ENCODE assay signal across 23 cellular contexts in genomic region chr9:84778537-84778936, GRCh38.
"Had no signal": no experiment of that assay in that cellular context is flagged by ENCODE, and none has a peak within 500 bp of the region (broad histone marks: within the 10 kb centered on the region; RNA-seq: fewer than 3 reads in every experiment).

No MANE protein-coding gene starts in this region.

- H3K27me3 ChIP-seq: cardiac muscle cell, gastroesophageal sphincter, heart left ventricle, thyroid gland had no signal

- H3K27ac ChIP-seq: cardiac muscle cell, gastroesophageal sphincter, heart left ventricle, parathyroid adenoma, spleen, thyroid gland had no signal

- H2AFZ ChIP-seq: parathyroid adenoma had no signal

- H3K27ac Mint-ChIP-seq: activated naive CD4-positive, alpha-beta T cell treated with anti-CD3 and anti-CD28 coated beads for 36 hours; activated naive CD8-positive, alpha-beta T cell treated with anti-CD3 and anti-CD28 coated beads, Interleukin-2, amount 10 ng/mL, durations not matched to agents 7 days and 5 days; activated T-cell treated with anti-CD3 and anti-CD28 coated beads, Interleukin-2, amount 50 U/mL, for 72 hours; effector memory CD8-positive, alpha-beta T cell; natural killer cell; T-helper 1 cell treated with Interleukin-12 subunit alpha and Interleukin-12 subunit beta and Interleukin-4 antibody, amounts not matched to agents 30 μg/mL and 1 μg/mL, for 36 hours had no signal

- H3K4me1 Mint-ChIP-seq: activated naive CD8-positive, alpha-beta T cell treated with anti-CD3 and anti-CD28 coated beads, Interleukin-2, amount 10 ng/mL, durations not matched to agents 7 days and 5 days; natural killer cell had no signal

- H3K79me2 ChIP-seq: parathyroid adenoma had no signal

- H3K36me3 Mint-ChIP-seq: activated naive CD8-positive, alpha-beta T cell treated with anti-CD3 and anti-CD28 coated beads, Interleukin-2, amount 10 ng/mL, durations not matched to agents 7 days and 5 days; natural killer cell had no signal

- H3K4me3 ChIP-seq: cardiac muscle cell, gastroesophageal sphincter, heart left ventricle, spleen, thyroid gland had no signal

- H3K9ac ChIP-seq: parathyroid adenoma had no signal

- ATAC-seq: activated T-cell treated with anti-CD3 and anti-CD28 coated beads, Interleukin-2, amount 50 U/mL, for 72 hours; effector memory CD8-positive, alpha-beta T cell; gastroesophageal sphincter; natural killer cell had no signal

- DNase-seq: activated CD4-positive, alpha-beta T cell treated with anti-CD3 and anti-CD28 coated beads for 4 hours; activated CD4-positive, alpha-beta T cell treated with anti-CD3 and anti-CD28 coated beads, Interleukin-2, amount 50 U/mL, for 48 hours; activated CD4-positive, CD25-positive, alpha-beta regulatory T cell; activated CD8-positive, alpha-beta memory T cell treated with anti-CD3 and anti-CD28 coated beads, Interleukin-2, amount 50 U/mL, for 48 hours; activated effector memory CD4-positive, alpha-beta T cell treated with Interleukin-2 at 50 U/mL for 16 hours; activated naive CD4-positive, alpha-beta T cell treated with anti-CD3 and anti-CD28 coated beads for 36 hours; activated naive CD8-positive, alpha-beta T cell treated with anti-CD3 and anti-CD28 coated beads, Interleukin-2, amount 10 ng/mL, durations not matched to agents 7 days and 5 days; activated T-cell treated with anti-CD3 and anti-CD28 coated beads, Interleukin-2, amount 50 U/mL, for 72 hours; effector memory CD8-positive, alpha-beta T cell; heart left ventricle; islet precursor cell; left cardiac atrium; midbrain; natural killer cell; spleen; stimulated activated CD4-positive, alpha-beta T cell treated with anti-CD3 and anti-CD28 coated beads, Interleukin-4, amount 100 ng/mL, for 1 hour; stimulated activated naive CD4-positive, alpha-beta T cell treated with Interleukin-2 at 50 U/mL for 16 hours; T1000; thyroid gland had no signal

- H3K9me3 Mint-ChIP-seq: activated naive CD8-positive, alpha-beta T cell treated with anti-CD3 and anti-CD28 coated beads, Interleukin-2, amount 10 ng/mL, durations not matched to agents 7 days and 5 days; natural killer cell; T-helper 1 cell treated with Interleukin-12 subunit alpha and Interleukin-12 subunit beta and Interleukin-4 antibody, amounts not matched to agents 30 μg/mL and 1 μg/mL, for 36 hours had no signal

- H3K9me3 ChIP-seq: gastroesophageal sphincter, heart left ventricle, spleen, thyroid gland had no signal

- H3K4me3 Mint-ChIP-seq: activated naive CD4-positive, alpha-beta T cell treated with anti-CD3 and anti-CD28 coated beads for 36 hours; activated naive CD8-positive, alpha-beta T cell treated with anti-CD3 and anti-CD28 coated beads, Interleukin-2, amount 10 ng/mL, durations not matched to agents 7 days and 5 days; activated T-cell treated with anti-CD3 and anti-CD28 coated beads, Interleukin-2, amount 50 U/mL, for 72 hours; effector memory CD8-positive, alpha-beta T cell; natural killer cell; T-helper 1 cell treated with Interleukin-12 subunit alpha and Interleukin-12 subunit beta and Interleukin-4 antibody, amounts not matched to agents 30 μg/mL and 1 μg/mL, for 36 hours had no signal

- H3K4me1 ChIP-seq: gastroesophageal sphincter, parathyroid adenoma, spleen, thyroid gland had no signal

- H3K36me3 ChIP-seq: cardiac muscle cell, gastroesophageal sphincter, heart left ventricle, spleen, thyroid gland had no signal
